ENCODE assay signal across 1 cellular context in genomic region chr4:77159798-77160197, GRCh38.
TF ChIP-seq lines count a peak whose summit lies in the region.

No MANE protein-coding gene starts in this region.

TF ChIP-seq in WTC11, 78 proteins besides CTCF, POLR2A, EP300 and RAD21 (continued from another document):
- TF ChIP-seq ARID4B (CRISPR knock-in tag; IDR thresholded peaks at IDR 0.05; ENCODE audit: borderline replicate concordance) (no peak), FOXP1 (CRISPR knock-in tag; IDR thresholded peaks at IDR 0.05; ENCODE audit: borderline replicate concordance) (no peak), E2F1 (CRISPR knock-in tag; IDR thresholded peaks at IDR 0.05) (no peak), AFF4 (CRISPR knock-in tag; IDR thresholded peaks at IDR 0.05; ENCODE audit: borderline replicate concordance) (no peak), PRRX2 (CRISPR knock-in tag; IDR thresholded peaks at IDR 0.05) (no peak)
